In genomic region chr14:104220225-104221070, GRCh38 we compare ENCODE assay signal across 24 cellular contexts.
DNase-seq lines count a peak whose midpoint lies in the region; ATAC-seq and TF ChIP-seq lines count a peak whose summit lies in the region.
"Had no signal": no experiment of that assay in that cellular context is flagged by ENCODE, and none has a peak within 500 bp of the region (broad histone marks: within the 10 kb centered on the region; RNA-seq: fewer than 3 reads in every experiment).

No MANE protein-coding gene starts in this region.

- TF ChIP-seq CTCF in left lung (IDR thresholded peaks at IDR 0.05) (no peak), sigmoid colon (IDR thresholded peaks at IDR 0.05) (no peak)

- POLR2A ChIA-PET in activated naive CD8-positive, alpha-beta T cell treated with anti-CD3 and anti-CD28 coated beads, Interleukin-2, amount 10 ng/mL, durations not matched to agents 7 days and 5 days (lab: Charles Lee), result no interaction called here

- H3K27ac ChIP-seq in SJCRH30 (peak overlapping the region; percentile 97), left lung (no peak overlapping the region), sigmoid colon (no peak overlapping the region)
- H3K27ac ChIP-seq: foreskin keratinocyte, transverse colon had no signal

- H3K36me3 Mint-ChIP-seq in activated naive CD8-positive, alpha-beta T cell treated with anti-CD3 and anti-CD28 coated beads, Interleukin-2, amount 10 ng/mL, durations not matched to agents 7 days and 5 days, result no peaks in the 10 kb centered on the region
- no peaks in the 10 kb centered on the region for H3K36me3 Mint-ChIP-seq in activated naive CD8-positive, alpha-beta T cell treated with anti-CD3 and anti-CD28 coated beads for 36 hours
- H3K36me3 Mint-ChIP-seq: activated naive CD4-positive, alpha-beta T cell treated with anti-CD3 and anti-CD28 coated beads, Interleukin-2, amount 50 U/mL, for 72 hours; CD4-positive, alpha-beta memory T cell; WTC11 had no signal

- H3K9me3 Mint-ChIP-seq in activated naive CD8-positive, alpha-beta T cell treated with anti-CD3 and anti-CD28 coated beads, Interleukin-2, amount 10 ng/mL, durations not matched to agents 7 days and 5 days, result no peaks in the 10 kb centered on the region
- no peaks in the 10 kb centered on the region for H3K9me3 Mint-ChIP-seq in activated naive CD8-positive, alpha-beta T cell treated with anti-CD3 and anti-CD28 coated beads for 36 hours
- H3K9me3 Mint-ChIP-seq: activated naive CD4-positive, alpha-beta T cell treated with anti-CD3 and anti-CD28 coated beads, Interleukin-2, amount 50 U/mL, for 72 hours; activated T-helper 1 cell treated with anti-CD3 and anti-CD28 coated beads, Interleukin-12 subunit alpha, Interleukin-12 subunit beta, Interleukin-2, Interleukin-4 antibody, amounts not matched to agents 30 ng/mL and 10 ng/mL and 1 ng/mL, durations not matched to agents 14 hours and 24 hours and 36 hours; CD4-positive, alpha-beta memory T cell; dendritic cell treated with granulocyte-macrophage colony-stimulating factor and Interleukin-4, amounts not matched to agents 40 ng/mL and 50 ng/mL, for 4 days; endodermal cell; WTC11 had no signal

- intact Hi-C loops in left lung (cut with DNase I), result no loop called here
- intact Hi-C loops in sigmoid colon (cut with DNase I), result no loop called here

- H3K36me3 ChIP-seq in SJCRH30, result no peaks in the 10 kb centered on the region
- no peaks in the 10 kb centered on the region for H3K36me3 ChIP-seq in left lung
- H3K36me3 ChIP-seq in sigmoid colon, result no peaks in the 10 kb centered on the region
- H3K36me3 ChIP-seq: transverse colon had no signal

- peak overlapping the region; percentile 35 for H3K4me3 ChIP-seq in SJCRH30
- no peak overlapping the region for H3K4me3 ChIP-seq in left lung
- no peak overlapping the region for H3K4me3 ChIP-seq in sigmoid colon
- H3K4me3 ChIP-seq: smooth muscle cell, transverse colon had no signal

- ATAC-seq in activated naive CD8-positive, alpha-beta T cell treated with anti-CD3 and anti-CD28 coated beads, Interleukin-2, amount 10 ng/mL, durations not matched to agents 7 days and 5 days (ENCODE audit: low read depth), result no peak
- no peak for ATAC-seq in left lung
- no peak for ATAC-seq in GM19324 (IDR thresholded peaks at IDR 0.05; ENCODE audit: low FRiP score, unreplicated experiment)
- ATAC-seq: activated naive CD4-positive, alpha-beta T cell treated with anti-CD3 and anti-CD28 coated beads, Interleukin-2, amount 50 U/mL, for 72 hours; esophagus mucosa; foreskin keratinocyte; WTC11 had no signal

- DNase-seq in activated naive CD8-positive, alpha-beta T cell treated with anti-CD3 and anti-CD28 coated beads, Interleukin-2, amount 10 ng/mL, durations not matched to agents 7 days and 5 days, result peak; percentile 23
- no peak for DNase-seq in activated naive CD8-positive, alpha-beta T cell treated with anti-CD3 and anti-CD28 coated beads for 36 hours
- peak; percentile 95 to 98 for DNase-seq in SJCRH30
- DNase-seq in left lung, result peak; percentile 22 to 76
- peak; percentile 48 for DNase-seq in sigmoid colon
- DNase-seq in NCI-H510A (lab: John Stamatoyannopoulos, UW), result no peak
- DNase-seq in activated CD4-positive, alpha-beta T cell treated with anti-CD3 and anti-CD28 coated beads for 4 hours, result no peak
- DNase-seq: CD4-positive, alpha-beta memory T cell; central memory CD4-positive, alpha-beta T cell; DMS153; endodermal cell; foreskin keratinocyte; NCI-H187; NCI-H774; nucleus accumbens; OCI-M1 had no signal

- no peak overlapping the region for H3K4me3 Mint-ChIP-seq in activated naive CD8-positive, alpha-beta T cell treated with anti-CD3 and anti-CD28 coated beads, Interleukin-2, amount 10 ng/mL, durations not matched to agents 7 days and 5 days
- no peak overlapping the region for H3K4me3 Mint-ChIP-seq in activated naive CD8-positive, alpha-beta T cell treated with anti-CD3 and anti-CD28 coated beads for 36 hours
- H3K4me3 Mint-ChIP-seq: activated T-helper 1 cell treated with anti-CD3 and anti-CD28 coated beads, Interleukin-12 subunit alpha, Interleukin-12 subunit beta, Interleukin-2, Interleukin-4 antibody, amounts not matched to agents 30 ng/mL and 10 ng/mL and 1 ng/mL, durations not matched to agents 14 hours and 24 hours and 36 hours; CD4-positive, alpha-beta memory T cell; dendritic cell treated with granulocyte-macrophage colony-stimulating factor and Interleukin-4, amounts not matched to agents 40 ng/mL and 50 ng/mL, for 4 days; endodermal cell; WTC11 had no signal

- 73 to 82% methylated on average over 39 of the region's 39 CpGs for WGBS in sigmoid colon, 2 donors

- H3K27me3 ChIP-seq in SJCRH30 (no peaks in the 10 kb centered on the region), left lung (peaks cover 0 to 60% of the 10 kb centered on the region in 2 donors), sigmoid colon (peaks cover 0 to 15% (median 0%) of the 10 kb centered on the region in 3 donors)
- H3K27me3 ChIP-seq: foreskin keratinocyte, transverse colon had no signal

- TF ChIP-seq POLR2A in sigmoid colon (IDR thresholded peaks at IDR 0.05), result no peak

- H3K4me1 ChIP-seq in SJCRH30, result peaks cover 58% of the 10 kb centered on the region
- H3K4me1 ChIP-seq in left lung, result no peaks in the 10 kb centered on the region
- H3K4me1 ChIP-seq in sigmoid colon, result peaks cover 0 to 5% (median 0%) of the 10 kb centered on the region in 4 donors
- H3K4me1 ChIP-seq: foreskin keratinocyte had no signal

- peaks cover 1% of the 10 kb centered on the region for H3K4me1 Mint-ChIP-seq in activated naive CD8-positive, alpha-beta T cell treated with anti-CD3 and anti-CD28 coated beads, Interleukin-2, amount 10 ng/mL, durations not matched to agents 7 days and 5 days
- peaks cover 11% of the 10 kb centered on the region for H3K4me1 Mint-ChIP-seq in activated naive CD8-positive, alpha-beta T cell treated with anti-CD3 and anti-CD28 coated beads for 36 hours

- no peaks in the 10 kb centered on the region for H3K9me3 ChIP-seq in SJCRH30 (replicated peaks)
- H3K9me3 ChIP-seq in left lung, result no peaks in the 10 kb centered on the region
- H3K9me3 ChIP-seq in sigmoid colon, result no peaks in the 10 kb centered on the region
- H3K9me3 ChIP-seq: transverse colon had no signal

- H3K27ac Mint-ChIP-seq in activated naive CD8-positive, alpha-beta T cell treated with anti-CD3 and anti-CD28 coated beads, Interleukin-2, amount 10 ng/mL, durations not matched to agents 7 days and 5 days, result no peak overlapping the region
- H3K27ac Mint-ChIP-seq in activated naive CD8-positive, alpha-beta T cell treated with anti-CD3 and anti-CD28 coated beads for 36 hours, result no peak overlapping the region
- H3K27ac Mint-ChIP-seq: activated naive CD4-positive, alpha-beta T cell treated with anti-CD3 and anti-CD28 coated beads, Interleukin-2, amount 50 U/mL, for 72 hours; activated T-helper 1 cell treated with anti-CD3 and anti-CD28 coated beads, Interleukin-12 subunit alpha, Interleukin-12 subunit beta, Interleukin-2, Interleukin-4 antibody, amounts not matched to agents 30 ng/mL and 10 ng/mL and 1 ng/mL, durations not matched to agents 14 hours and 24 hours and 36 hours; CD4-positive, alpha-beta memory T cell; dendritic cell treated with granulocyte-macrophage colony-stimulating factor and Interleukin-4, amounts not matched to agents 40 ng/mL and 50 ng/mL, for 4 days; endodermal cell; WTC11 had no signal

- H3K27me3 Mint-ChIP-seq in activated naive CD8-positive, alpha-beta T cell treated with anti-CD3 and anti-CD28 coated beads, Interleukin-2, amount 10 ng/mL, durations not matched to agents 7 days and 5 days, result peaks cover 12% of the 10 kb centered on the region
- peaks cover 34% of the 10 kb centered on the region for H3K27me3 Mint-ChIP-seq in activated naive CD8-positive, alpha-beta T cell treated with anti-CD3 and anti-CD28 coated beads for 36 hours

- TF ChIP-seq EP300 in sigmoid colon (IDR thresholded peaks at IDR 0.05), result no peak

Comparison
In these comparisons a context has a peak if more than half of its experiments do, and no peak if none do; other contexts are left out.
1. DNase-seq: peak in activated naive CD8-positive, alpha-beta T cell treated with anti-CD3 and anti-CD28 coated beads, Interleukin-2, amount 10 ng/mL, durations not matched to agents 7 days and 5 days (single experiment), SJCRH30 (2 of 2), left lung (2 of 2) and sigmoid colon (single experiment); none in activated naive CD8-positive, alpha-beta T cell treated with anti-CD3 and anti-CD28 coated beads for 36 hours (single experiment), NCI-H510A (single experiment) and activated CD4-positive, alpha-beta T cell treated with anti-CD3 and anti-CD28 coated beads for 4 hours (0 of 2).